In genomic region chr5:149951138-149951749, GRCh38 we compare ENCODE assay signal across 2 cellular contexts.
TF ChIP-seq lines count a peak whose summit lies in the region.

No MANE protein-coding gene starts in this region.

TF ChIP-seq in A549, 52 proteins besides CTCF, POLR2A, EP300 and RAD21:
- TF ChIP-seq HOXA7 (CRISPR knock-in tag; IDR thresholded peaks at IDR 0.05) = no peak

TF ChIP-seq in GM23338, 12 proteins besides CTCF, POLR2A, EP300 and RAD21:
- no peak for TF ChIP-seq ZNF331 (CRISPR knock-in tag; IDR thresholded peaks at IDR 0.05; ENCODE audit: low read depth)
- TF ChIP-seq STAT1 (IDR thresholded peaks at IDR 0.05; ENCODE audit: unreplicated experiment) = no peak
- TF ChIP-seq POLR2AphosphoS5 (IDR thresholded peaks at IDR 0.05; ENCODE audit: low read depth) = no peak
- no peak for TF ChIP-seq CREB1 (CRISPR knock-in tag; IDR thresholded peaks at IDR 0.05; ENCODE audit: low read depth)
- no peak for TF ChIP-seq NANOG (IDR thresholded peaks at IDR 0.05; ENCODE audit: borderline replicate concordance)
